ENCODE assay signal across 8 cellular contexts in the genomic region with DNA sequence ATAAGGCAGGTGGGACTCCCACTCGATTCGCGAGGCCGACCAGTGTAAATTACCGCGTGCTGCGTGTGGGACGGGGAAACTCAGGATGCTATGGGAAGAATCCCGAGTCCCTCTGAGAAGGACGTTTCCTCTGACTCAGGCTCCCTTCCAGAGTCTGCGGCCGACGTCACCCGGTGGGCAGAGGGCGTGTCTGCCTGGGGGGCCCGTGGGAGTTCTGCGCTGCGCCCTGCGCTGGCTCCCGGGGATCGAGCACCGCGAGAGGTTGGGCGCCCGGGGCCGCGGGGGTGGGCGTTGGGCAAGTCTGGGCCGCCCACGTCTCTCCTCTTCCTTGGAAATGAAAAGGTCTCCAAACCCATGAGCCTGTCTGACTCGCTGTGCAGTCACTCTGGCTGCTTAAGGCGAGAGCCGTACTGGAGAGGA. TPM values are rescaled to one million over a fixed set of nuclear protein-coding genes. Genes with fewer than 3 reads are reported as not detected.
DNase-seq lines count a peak whose midpoint lies in the region; ATAC-seq and TF ChIP-seq lines count a peak whose summit lies in the region.

No MANE protein-coding gene starts in this region.

- no peaks in the 10 kb centered on the region for H3K36me3 ChIP-seq in BLaER1
- no peaks in the 10 kb centered on the region for H3K36me3 ChIP-seq in HEK293 (ENCODE audit: control insufficient read depth in 2 of 2, insufficient read depth in 1 of 2, low read length in 2 of 2)
- no peaks in the 10 kb centered on the region for H3K36me3 ChIP-seq in breast epithelium

- no peak overlapping the region for H3K27ac Mint-ChIP-seq in T-cell

- CTCF ChIA-PET in HEK293 (lab: Yijun Ruan, JAX), result no interaction called here
- CTCF ChIA-PET in T-cell (lab: Charles Lee), result interaction anchor here in 1 of 2 donors (3.1 kb wide), 1 partner anchor 16 kb away, joined by 18 read pairs; no protein-coding TSS in a partner anchor

- H3K9ac ChIP-seq in BLaER1, result peak overlapping the region; percentile 66

- H3K27ac ChIP-seq in BLaER1, result no peak overlapping the region
- H3K27ac ChIP-seq in HEK293 (ENCODE audit: extremely low read depth, low read depth, low read length), result peak overlapping the region; percentile 76
- H3K27ac ChIP-seq in breast epithelium, result peak overlapping the region; percentile 75 to 88

- peaks cover 10 to 15% (median 12%) of the 10 kb centered on the region in 3 donors for H3K4me1 Mint-ChIP-seq in T-cell

- H3K27me3 ChIP-seq in BLaER1 (peaks cover 12% of the 10 kb centered on the region), breast epithelium (no peaks in the 10 kb centered on the region)

- H3K4me2 ChIP-seq in BLaER1, result peak overlapping the region; percentile 99

- 0 out of 2 replicates have a peak, but pooled peaks cover 8% of the 10 kb centered on the region for H3K4me1 ChIP-seq in BLaER1
- no peaks in the 10 kb centered on the region for H3K4me1 ChIP-seq in HEK293 (ENCODE audit: control insufficient read depth, insufficient read depth, low read length)
- H3K4me1 ChIP-seq in breast epithelium, result no peaks in the 10 kb centered on the region

- TF ChIP-seq CTCF in HEK293 (tag by site-specific recombination; IDR thresholded peaks at IDR 0.05) (no peak), breast epithelium (IDR thresholded peaks at IDR 0.05) (no peak)

- peak; percentile 4 to 25 (median 14) for ATAC-seq in T-cell (replicated peaks in 1 of 4)
- ATAC-seq in HG03469 (IDR thresholded peaks at IDR 0.05; ENCODE audit: unreplicated experiment), result no peak

- H3K4me3 ChIP-seq in BLaER1, result peak overlapping the region; percentile 78
- peak overlapping the region; percentile 81 for H3K4me3 ChIP-seq in HEK293 (ENCODE audit: low read depth, low read length)
- peak overlapping the region; percentile 54 to 70 (median 69) for H3K4me3 ChIP-seq in breast epithelium

- no peaks in the 10 kb centered on the region for H4K20me1 ChIP-seq in BLaER1

- TF ChIP-seq POLR2A in breast epithelium (IDR thresholded peaks at IDR 0.05), result no peak

- POLR2A ChIA-PET in HEK293 (lab: Yijun Ruan, JAX) (no interaction called here), T-cell (lab: Charles Lee) (no interaction called here)

- intact Hi-C loops in breast epithelium (cut with DNase I; ENCODE audit: low total_unique reads), result no loop called here

- no peaks in the 10 kb centered on the region for H3K36me3 Mint-ChIP-seq in T-cell

- DNase-seq in T-cell (peak in 5 of 34 experiments; percentile 2 to 18 (median 4)), breast epithelium (ENCODE audit: low spot score in 2 of 2) (peak; percentile 37 to 55), kidney tubule cell (ENCODE audit: low spot score) (peak; percentile 88), NOMO-1 treated with DMSO at 0.1 percent for 48 hours (lab: John Stamatoyannopoulos, UW; ENCODE audit: unreplicated experiment) (no peak)
- DNase-seq in stimulated activated CD4-positive, alpha-beta T cell treated with anti-CD3 and anti-CD28 coated beads, Interleukin-2, amount 100 ng/mL, for 48 hours, result peak; percentile 25 to 57

- H3K9me3 Mint-ChIP-seq in T-cell, result no peaks in the 10 kb centered on the region

- no peaks in the 10 kb centered on the region for H3K9me3 ChIP-seq in BLaER1
- no peaks in the 10 kb centered on the region for H3K9me3 ChIP-seq in HEK293 (ENCODE audit: control insufficient read depth, insufficient read depth, low read depth, low read length)
- no peaks in the 10 kb centered on the region for H3K9me3 ChIP-seq in breast epithelium

- peak overlapping the region; percentile 83 to 85 (median 83) for H3K4me3 Mint-ChIP-seq in T-cell

- peaks cover 3 to 7% of the 10 kb centered on the region in 2 donors for H3K27me3 Mint-ChIP-seq in T-cell

TF ChIP-seq in HEK293, 187 proteins besides CTCF, POLR2A, EP300 and RAD21 (continues in another document):
- TF ChIP-seq ZNF830 (tag by site-specific recombination; IDR thresholded peaks at IDR 0.05; ENCODE audit: low read depth), result no peak
- TF ChIP-seq ZNF558 (tag by site-specific recombination; IDR thresholded peaks at IDR 0.05), result no peak
- TF ChIP-seq ZNF585B (tag by site-specific recombination; IDR thresholded peaks at IDR 0.05), result no peak
- no peak for TF ChIP-seq ZNF16 (tag by site-specific recombination; IDR thresholded peaks at IDR 0.05; ENCODE audit: low read depth)
- TF ChIP-seq ZNF221 (tag by site-specific recombination; IDR thresholded peaks at IDR 0.05; ENCODE audit: borderline replicate concordance), result no peak
- no peak for TF ChIP-seq HOXA7 (CRISPR knock-in tag; IDR thresholded peaks at IDR 0.05; ENCODE audit: borderline replicate concordance)
- no peak for TF ChIP-seq KLF10 (tag by site-specific recombination; IDR thresholded peaks at IDR 0.05)
- TF ChIP-seq TRIM28 (IDR thresholded peaks at IDR 0.05; ENCODE audit: borderline replicate concordance, low read length), result no peak
- no peak for TF ChIP-seq WT1 (tag by site-specific recombination; IDR thresholded peaks at IDR 0.05)
- TF ChIP-seq ZNF133 (tag by site-specific recombination; IDR thresholded peaks at IDR 0.05), result no peak
- TF ChIP-seq KLF9 (tag by site-specific recombination; IDR thresholded peaks at IDR 0.05; ENCODE audit: low read depth), result peak; percentile 50
- no peak for TF ChIP-seq ZFP69B (tag by site-specific recombination; IDR thresholded peaks at IDR 0.05)
- peak; percentile 45; the same call in 1 of the 2 replicates for TF ChIP-seq ZBTB20 (tag by site-specific recombination; IDR thresholded peaks at IDR 0.05)
- TF ChIP-seq, protein P1, sequence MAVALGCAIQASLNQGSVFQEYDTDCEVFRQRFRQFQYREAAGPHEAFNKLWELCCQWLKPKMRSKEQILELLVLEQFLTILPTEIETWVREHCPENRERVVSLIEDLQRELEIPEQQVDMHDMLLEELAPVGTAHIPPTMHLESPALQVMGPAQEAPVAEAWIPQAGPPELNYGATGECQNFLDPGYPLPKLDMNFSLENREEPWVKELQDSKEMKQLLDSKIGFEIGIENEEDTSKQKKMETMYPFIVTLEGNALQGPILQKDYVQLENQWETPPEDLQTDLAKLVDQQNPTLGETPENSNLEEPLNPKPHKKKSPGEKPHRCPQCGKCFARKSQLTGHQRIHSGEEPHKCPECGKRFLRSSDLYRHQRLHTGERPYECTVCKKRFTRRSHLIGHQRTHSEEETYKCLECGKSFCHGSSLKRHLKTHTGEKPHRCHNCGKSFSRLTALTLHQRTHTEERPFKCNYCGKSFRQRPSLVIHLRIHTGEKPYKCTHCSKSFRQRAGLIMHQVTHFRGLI (tag by site-specific recombination; IDR thresholded peaks at IDR 0.05), result peak; percentile 92
- TF ChIP-seq, protein P2, sequence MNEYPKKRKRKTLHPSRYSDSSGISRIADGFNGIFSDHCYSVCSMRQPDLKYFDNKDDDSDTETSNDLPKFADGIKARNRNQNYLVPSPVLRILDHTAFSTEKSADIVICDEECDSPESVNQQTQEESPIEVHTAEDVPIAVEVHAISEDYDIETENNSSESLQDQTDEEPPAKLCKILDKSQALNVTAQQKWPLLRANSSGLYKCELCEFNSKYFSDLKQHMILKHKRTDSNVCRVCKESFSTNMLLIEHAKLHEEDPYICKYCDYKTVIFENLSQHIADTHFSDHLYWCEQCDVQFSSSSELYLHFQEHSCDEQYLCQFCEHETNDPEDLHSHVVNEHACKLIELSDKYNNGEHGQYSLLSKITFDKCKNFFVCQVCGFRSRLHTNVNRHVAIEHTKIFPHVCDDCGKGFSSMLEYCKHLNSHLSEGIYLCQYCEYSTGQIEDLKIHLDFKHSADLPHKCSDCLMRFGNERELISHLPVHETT (tag by site-specific recombination; IDR thresholded peaks at IDR 0.05), result no peak
- no peak for TF ChIP-seq ZSCAN23 (tag by site-specific recombination; IDR thresholded peaks at IDR 0.05)
- TF ChIP-seq ZNF10 (tag by site-specific recombination; IDR thresholded peaks at IDR 0.05), result no peak
- no peak for TF ChIP-seq ZNF239 (tag by site-specific recombination; IDR thresholded peaks at IDR 0.05)
- TF ChIP-seq IKZF3 (tag by site-specific recombination; IDR thresholded peaks at IDR 0.05), result peak; percentile 45; the same call in 1 of the 2 replicates
- no peak for TF ChIP-seq ZNF677 (tag by site-specific recombination; IDR thresholded peaks at IDR 0.05)
- no peak for TF ChIP-seq ZFP41 (tag by site-specific recombination; IDR thresholded peaks at IDR 0.05; ENCODE audit: borderline replicate concordance)
- TF ChIP-seq ZNF530 (tag by site-specific recombination; IDR thresholded peaks at IDR 0.05; ENCODE audit: low read depth), result no peak
- no peak for TF ChIP-seq RBAK (tag by site-specific recombination; IDR thresholded peaks at IDR 0.05)
- no peak for TF ChIP-seq ZNF37A (tag by site-specific recombination; IDR thresholded peaks at IDR 0.05)
- TF ChIP-seq KLF7 (tag by site-specific recombination; IDR thresholded peaks at IDR 0.05; ENCODE audit: borderline replicate concordance), result no peak
- no peak for TF ChIP-seq ZNF302 (tag by site-specific recombination; IDR thresholded peaks at IDR 0.05; ENCODE audit: low read depth)
- peak; percentile 78 for TF ChIP-seq GLIS1 (tag by site-specific recombination; IDR thresholded peaks at IDR 0.05)
- no peak for TF ChIP-seq ZNF138 (tag by site-specific recombination; IDR thresholded peaks at IDR 0.05; ENCODE audit: borderline replicate concordance)
- TF ChIP-seq ZNF571 (tag by site-specific recombination; IDR thresholded peaks at IDR 0.05), result no peak
- no peak for TF ChIP-seq ZNF48 (tag by site-specific recombination; IDR thresholded peaks at IDR 0.05)
- TF ChIP-seq ZNF624 (tag by site-specific recombination; IDR thresholded peaks at IDR 0.05), result no peak
- TF ChIP-seq GFI1B (tag by site-specific recombination; IDR thresholded peaks at IDR 0.05), result no peak
- no peak for TF ChIP-seq ZNF114 (tag by site-specific recombination; IDR thresholded peaks at IDR 0.05)
- TF ChIP-seq ZNF623 (tag by site-specific recombination; IDR thresholded peaks at IDR 0.05), result no peak
- TF ChIP-seq ZNF561 (tag by site-specific recombination; IDR thresholded peaks at IDR 0.05; ENCODE audit: borderline replicate concordance), result no peak

RNA-seq across cellular contexts. Expression of a gene that starts 0.5 kb away (rescaled TPM):
- total RNA-seq in T-cell (1 to 10 TPM in 2 of 5 donors, under 1 TPM in 3; 0.77 to 2.9 (median 0.80) TPM), breast epithelium (1 to 10 TPM in 2 of 3 donors, under 1 TPM in 1; under 0.01 to 9.4 (median 2.0) TPM)

RNA-seq across cellular contexts. Expression of a gene that starts 0.6 kb away (rescaled TPM):
- under 1 TPM in 1 of 5 donors, not detected in 4; 0.54 TPM for total RNA-seq in T-cell
- total RNA-seq in breast epithelium, result 1 to 10 TPM; 1.9 to 5.1 (median 2.3) TPM
